13 cellular contexts compared by ENCODE assay signal in genomic region chr2:138294451-138294850, GRCh38.
"Had no signal": no experiment of that assay in that cellular context is flagged by ENCODE, and none has a peak within 500 bp of the region (broad histone marks: within the 10 kb centered on the region; RNA-seq: fewer than 3 reads in every experiment).

No MANE protein-coding gene starts in this region.

- H3K4me3 ChIP-seq: transverse colon had no signal

- H3K36me3 ChIP-seq: brain microvascular endothelial cell, transverse colon had no signal

- ATAC-seq: effector memory CD8-positive, alpha-beta T cell; right cardiac atrium; stimulated activated naive CD8-positive, alpha-beta T cell treated with anti-CD3 and anti-CD28 coated beads, Interleukin-15, Interleukin-2, amounts not matched to agents 100 U/mL and 50 U/mL, for 24 hours; T-helper 17 cell had no signal

- DNase-seq: activated CD4-positive, alpha-beta T cell treated with anti-CD3 and anti-CD28 coated beads, Interleukin-2, amount 50 U/mL, for 1 hour; activated naive CD4-positive, alpha-beta T cell; activated naive CD8-positive, alpha-beta T cell treated with anti-CD3 and anti-CD28 coated beads, Interleukin-2, amount 10 ng/mL, durations not matched to agents 7 days and 5 days; brain microvascular endothelial cell; cerebellar nuclear complex; effector memory CD8-positive, alpha-beta T cell; mesendoderm; nephron progenitor cell; occipital lobe; right cardiac atrium; stimulated activated naive CD8-positive, alpha-beta T cell treated with anti-CD3 and anti-CD28 coated beads, Interleukin-15, Interleukin-2, amounts not matched to agents 100 U/mL and 50 U/mL, for 24 hours; T-helper 17 cell; transverse colon had no signal

- H3K27me3 ChIP-seq: brain microvascular endothelial cell, transverse colon had no signal
